In the genomic region with DNA sequence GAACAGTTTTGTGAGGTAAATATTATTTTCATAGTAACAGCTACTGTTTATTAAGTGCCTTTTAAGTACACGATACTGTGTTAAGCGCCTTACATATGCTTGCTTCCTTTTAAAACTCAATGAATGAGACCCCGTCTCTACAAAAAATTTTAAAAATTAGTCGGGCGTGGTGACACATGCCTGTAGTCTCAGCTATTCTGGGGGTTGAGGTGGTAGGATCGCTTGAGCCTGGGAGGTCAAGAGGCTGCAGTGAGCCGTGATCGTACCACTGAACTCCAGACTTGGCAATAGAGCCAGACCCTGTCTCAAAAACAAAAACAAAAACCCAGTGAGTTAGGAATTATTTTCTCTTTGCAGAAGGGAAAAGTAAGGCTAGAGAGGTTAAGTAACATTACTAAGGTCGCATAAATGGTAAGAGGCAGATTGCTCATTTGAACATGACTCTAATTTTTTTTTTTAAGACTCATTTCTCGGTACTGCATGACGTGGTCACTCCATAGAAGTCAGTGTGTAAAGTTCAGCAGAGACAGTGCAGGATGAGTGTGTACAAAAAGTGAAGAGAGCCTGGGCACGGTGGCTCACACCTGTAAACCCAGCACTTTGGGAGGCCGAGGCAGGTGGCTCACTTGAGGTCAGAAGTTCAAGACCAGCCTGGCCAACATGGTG, we compare ENCODE assay signal across 8 cellular contexts.
DNase-seq lines count a peak whose midpoint lies in the region; ATAC-seq and TF ChIP-seq lines count a peak whose summit lies in the region.

No MANE protein-coding gene starts in this region.

- TF ChIP-seq CTCF in astrocyte of the cerebellum (IDR thresholded peaks at IDR 0.05; ENCODE audit: low read depth, low read length, missing control alignments) = no peak

- in situ Hi-C loops in astrocyte of the cerebellum (cut with HindIII; ENCODE audit: low sequenced_read_pairs) = loop anchor here (10.0 kb wide), 1 partner anchor 74 kb away; no protein-coding TSS in a partner anchor

- peak overlapping the region; percentile 70 for H3K4me3 ChIP-seq in BLaER1
- H3K4me3 ChIP-seq in HUES48 (ENCODE audit: low read depth, low read length) = peak overlapping the region; percentile 82
- peak overlapping the region; percentile 79 for H3K4me3 ChIP-seq in astrocyte of the cerebellum (ENCODE audit: low read depth, low read length)
- H3K4me3 ChIP-seq in mucosa of stomach (ENCODE audit: low read length) = no peak overlapping the region

- H3K27ac ChIP-seq in BLaER1 (0 out of 2 replicates have a peak overlapping the region, but pooled peaks have one; percentile 69), HUES48 (ENCODE audit: low read depth, low read length) (peak overlapping the region; percentile 83)

- H3K36me3 ChIP-seq in BLaER1 (no peaks in the 10 kb centered on the region), HUES48 (ENCODE audit: control insufficient read depth, insufficient read depth, low read length) (no peaks in the 10 kb centered on the region), mucosa of stomach (ENCODE audit: control insufficient read depth, insufficient read depth, low read length) (no peaks in the 10 kb centered on the region)

- H3K4me1 ChIP-seq in BLaER1 = peaks cover 19% of the 10 kb centered on the region
- peaks cover 5% of the 10 kb centered on the region; the same call in 1 of the 2 replicates for H3K4me1 ChIP-seq in HUES48 (ENCODE audit: control insufficient read depth, insufficient read depth, low read length)
- no peaks in the 10 kb centered on the region for H3K4me1 ChIP-seq in mucosa of stomach (ENCODE audit: control insufficient read depth, insufficient read depth, low read length)

- H4K20me1 ChIP-seq in BLaER1 = no peaks in the 10 kb centered on the region

- H3K9me3 ChIP-seq in BLaER1 (no peaks in the 10 kb centered on the region), HUES48 (ENCODE audit: control insufficient read depth, insufficient read depth, low read length) (no peaks in the 10 kb centered on the region), mucosa of stomach (ENCODE audit: control insufficient read depth, low read length) (no peaks in the 10 kb centered on the region)

- H3K9ac ChIP-seq in BLaER1 = no peak overlapping the region; the same call in 1 of the 2 replicates
- H3K9ac ChIP-seq in HUES48 (ENCODE audit: low read depth, low read length) = peak overlapping the region; percentile 96
- H3K9ac ChIP-seq in mucosa of stomach (ENCODE audit: low read length) = peak overlapping the region; percentile 42

- DNase-seq in astrocyte of the cerebellum (ENCODE audit: low read depth) (no peak), NCI-H2081 treated with DMSO at 0.1 percent for 48 hours (lab: John Stamatoyannopoulos, UW) (no peak), NCI-H2171 treated with DMSO at 0.1 percent for 48 hours (lab: John Stamatoyannopoulos, UW) (no peak), activated gamma-delta T cell (lab: John Stamatoyannopoulos, UW) (no peak)

- peak overlapping the region; percentile 83 for H3K4me2 ChIP-seq in BLaER1

- H3K27me3 ChIP-seq in BLaER1 (no peaks in the 10 kb centered on the region), HUES48 (ENCODE audit: control insufficient read depth, insufficient read depth, low read length) (peaks cover 18% of the 10 kb centered on the region), mucosa of stomach (ENCODE audit: control insufficient read depth, insufficient read depth, low read length) (peaks cover 5% of the 10 kb centered on the region)

- ATAC-seq in HG02885 (IDR thresholded peaks at IDR 0.05; ENCODE audit: poor library complexity, unreplicated experiment) = no peak
